ENCODE assay signal across 28 cellular contexts in the genomic region with DNA sequence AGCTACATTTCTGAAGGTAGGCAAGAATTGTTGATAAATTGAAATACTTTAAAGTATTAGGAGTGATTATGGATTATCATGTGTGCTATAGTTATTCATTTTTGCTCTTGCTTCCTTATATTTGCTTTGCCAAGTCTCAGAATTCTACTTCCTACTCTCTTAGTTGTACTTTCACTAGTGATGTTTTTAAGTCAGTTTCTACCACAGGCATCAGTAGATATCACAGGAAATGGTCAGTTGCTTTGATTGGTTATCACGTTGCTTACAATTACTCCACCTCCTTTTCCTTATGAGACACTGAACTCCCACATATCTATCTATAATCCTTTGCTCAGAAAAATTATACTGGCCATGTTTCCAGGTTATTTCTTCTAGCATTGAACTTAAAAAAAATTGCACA.
"Had no signal": no experiment of that assay in that cellular context is flagged by ENCODE, and none has a peak within 500 bp of the region (broad histone marks: within the 10 kb centered on the region; RNA-seq: fewer than 3 reads in every experiment).

No MANE protein-coding gene starts in this region.

- H3K4me3 ChIP-seq: MG63 had no signal

- ATAC-seq: activated CD4-positive, alpha-beta T cell treated with anti-CD3 and anti-CD28 coated beads for 36 hours; activated T-helper 17 cell treated with anti-CD3 and anti-CD28 coated beads, Interleukin-2, amount 50 U/mL, for 72 hours; PC-3 had no signal

- H3K27ac ChIP-seq: VCaP had no signal

- H3K4me1 Mint-ChIP-seq: activated CD4-positive, alpha-beta memory T cell treated with anti-CD3 and anti-CD28 coated beads, Interleukin-2, amount 10 ng/mL, durations not matched to agents 7 days and 5 days; activated CD4-positive, alpha-beta T cell treated with anti-CD3 and anti-CD28 coated beads for 36 hours; activated T-helper 17 cell treated with anti-CD3 and anti-CD28 coated beads, Interleukin-2, amount 50 U/mL, for 72 hours; brain; central memory CD8-positive, alpha-beta T cell had no signal

- DNase-seq: activated CD4-positive, alpha-beta memory T cell treated with anti-CD3 and anti-CD28 coated beads, Interleukin-2, amount 10 ng/mL, durations not matched to agents 7 days and 5 days; activated CD4-positive, alpha-beta T cell treated with anti-CD3 and anti-CD28 coated beads for 36 hours; activated CD4-positive, alpha-beta T cell treated with anti-CD3 and anti-CD28 coated beads, Interleukin-2, amount 50 U/mL, for 1 hour; activated CD4-positive, CD25-positive, alpha-beta regulatory T cell; activated gamma-delta T cell; activated naive CD4-positive, alpha-beta T cell treated with anti-CD3 and anti-CD28 coated beads for 36 hours; activated T-cell treated with anti-CD3 and anti-CD28 coated beads for 4 hours; activated T-cell treated with anti-CD3 and anti-CD28 coated beads, Interleukin-2, amount 50 U/mL, for 48 hours; amygdala; MG63; MV-4-11; NCI-H1105; NCI-H1436; NCI-H1694 treated with DMSO at 0.1 percent for 48 hours; NCI-H2029 treated with DMSO at 0.1 percent for 48 hours; NCI-H345; NCI-H510A; NCI-H526 treated with DMSO at 0.1 percent for 48 hours; NCI-H82; PC-3; SHP77 treated with DMSO at 0.1 percent for 48 hours; T-helper 2 cell; T1000 had no signal

- H3K36me3 ChIP-seq: MG63 had no signal

- H3K4me3 Mint-ChIP-seq: activated CD4-positive, alpha-beta memory T cell treated with anti-CD3 and anti-CD28 coated beads, Interleukin-2, amount 10 ng/mL, durations not matched to agents 7 days and 5 days; activated CD4-positive, alpha-beta T cell treated with anti-CD3 and anti-CD28 coated beads for 36 hours; activated naive CD4-positive, alpha-beta T cell treated with anti-CD3 and anti-CD28 coated beads for 36 hours; activated naive CD8-positive, alpha-beta T cell; activated T-helper 17 cell treated with anti-CD3 and anti-CD28 coated beads, Interleukin-2, amount 50 U/mL, for 72 hours; brain; central memory CD8-positive, alpha-beta T cell had no signal

- H3K9me3 Mint-ChIP-seq: activated CD4-positive, alpha-beta memory T cell treated with anti-CD3 and anti-CD28 coated beads, Interleukin-2, amount 10 ng/mL, durations not matched to agents 7 days and 5 days; brain; central memory CD8-positive, alpha-beta T cell had no signal

- H3K27me3 Mint-ChIP-seq: activated CD4-positive, alpha-beta memory T cell treated with anti-CD3 and anti-CD28 coated beads, Interleukin-2, amount 10 ng/mL, durations not matched to agents 7 days and 5 days; activated CD4-positive, alpha-beta T cell treated with anti-CD3 and anti-CD28 coated beads for 36 hours; activated naive CD8-positive, alpha-beta T cell; activated T-helper 17 cell treated with anti-CD3 and anti-CD28 coated beads, Interleukin-2, amount 50 U/mL, for 72 hours; brain; central memory CD8-positive, alpha-beta T cell had no signal

- H3K27me3 ChIP-seq: MG63 had no signal

- H3K9me3 ChIP-seq: MG63 had no signal

- H3K36me3 Mint-ChIP-seq: activated naive CD8-positive, alpha-beta T cell; brain had no signal

- H3K27ac Mint-ChIP-seq: activated CD4-positive, alpha-beta memory T cell treated with anti-CD3 and anti-CD28 coated beads, Interleukin-2, amount 10 ng/mL, durations not matched to agents 7 days and 5 days; activated CD4-positive, alpha-beta T cell treated with anti-CD3 and anti-CD28 coated beads for 36 hours; activated naive CD4-positive, alpha-beta T cell treated with anti-CD3 and anti-CD28 coated beads for 36 hours; activated naive CD8-positive, alpha-beta T cell; activated T-helper 17 cell treated with anti-CD3 and anti-CD28 coated beads, Interleukin-2, amount 50 U/mL, for 72 hours; brain had no signal
